ENCODE assay signal across 11 cellular contexts in the genomic region with DNA sequence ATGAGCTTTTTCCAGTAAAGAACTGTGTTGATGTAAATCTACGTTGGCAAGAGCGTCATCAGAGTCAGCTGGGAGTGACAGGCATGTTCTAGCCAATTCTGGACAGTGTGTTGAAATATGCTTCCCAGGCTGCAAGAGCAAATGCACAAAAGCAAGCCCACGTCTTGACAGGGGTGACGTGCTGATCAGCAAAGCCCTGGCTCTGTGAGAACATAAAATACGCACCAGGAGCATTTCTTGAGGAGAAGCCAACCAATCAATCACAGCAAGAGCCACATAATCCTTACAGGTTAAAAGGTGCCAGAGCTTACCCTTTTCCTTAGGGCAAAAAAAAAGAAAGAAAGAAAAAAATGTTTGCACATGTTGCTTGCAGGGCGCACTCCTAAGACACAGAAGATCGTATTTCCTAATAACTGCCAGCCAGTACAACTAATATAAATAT.
A peak's percentile ranks its signal among the peaks of the same experiment; 100 is the strongest.
DNase-seq lines count a peak whose midpoint lies in the region; ATAC-seq and TF ChIP-seq lines count a peak whose summit lies in the region.
"Had no signal": no experiment of that assay in that cellular context is flagged by ENCODE, and none has a peak within 500 bp of the region (broad histone marks: within the 10 kb centered on the region; RNA-seq: fewer than 3 reads in every experiment).

No MANE protein-coding gene starts in this region.

- peak; percentile 66 to 98 (median 92) for TF ChIP-seq EP300 in sigmoid colon (IDR thresholded peaks at IDR 0.05)

- H3K4me1 ChIP-seq in GM23248 (ENCODE audit: insufficient read depth) (peaks cover 29% of the 10 kb centered on the region), RWPE2 (ENCODE audit: insufficient read depth, poor library complexity, severe bottlenecking) (peaks cover 38% of the 10 kb centered on the region), sigmoid colon (peaks cover 0 to 48% (median 35%) of the 10 kb centered on the region in 4 donors)

- H4K20me1 ChIP-seq in GM23248 (ENCODE audit: insufficient read depth) = no peaks in the 10 kb centered on the region

- 2 to 4% methylated on average over 7 of the region's 7 CpGs for WGBS in GM23248 (ENCODE audit: low coverage in 1 of 2, low lambda C conversion rate in 2 of 2, missing lambda C conversion rate in 2 of 2), 2 experiments
- WGBS in sigmoid colon, 2 donors = 78 to 86% methylated on average over 7 of the region's 7 CpGs

- no peaks in the 10 kb centered on the region for H3K27me3 ChIP-seq in GM23248 (replicated peaks; ENCODE audit: insufficient read depth)
- no peaks in the 10 kb centered on the region for H3K27me3 ChIP-seq in RWPE2 (ENCODE audit: insufficient read depth, poor library complexity, severe bottlenecking)
- H3K27me3 ChIP-seq in sigmoid colon = no peaks in the 10 kb centered on the region
- H3K27me3 ChIP-seq: SJCRH30 had no signal

- peak overlapping the region; percentile 65 for H3K27ac ChIP-seq in GM23248
- H3K27ac ChIP-seq in RWPE2 (ENCODE audit: poor library complexity, severe bottlenecking) = peak overlapping the region; percentile 97
- H3K27ac ChIP-seq in sigmoid colon = peak overlapping the region; percentile 59 to 81 (median 70)
- H3K27ac ChIP-seq: SJCRH30 had no signal

- H3K9me3 Mint-ChIP-seq in glutamatergic neuron (ENCODE audit: unreplicated experiment) = no peaks in the 10 kb centered on the region

- H3K9me2 ChIP-seq in GM23248 (ENCODE audit: insufficient read depth) = no peaks in the 10 kb centered on the region

- peak overlapping the region; percentile 35 for H3K27ac Mint-ChIP-seq in glutamatergic neuron (ENCODE audit: unreplicated experiment)

- no peaks in the 10 kb centered on the region for H3K79me2 ChIP-seq in GM23248 (ENCODE audit: insufficient read depth)

- H3K36me3 Mint-ChIP-seq in glutamatergic neuron (ENCODE audit: unreplicated experiment) = no peaks in the 10 kb centered on the region

- H3K36me3 ChIP-seq in GM23248 (ENCODE audit: low read depth) (no peaks in the 10 kb centered on the region), RWPE2 (ENCODE audit: low read depth) (no peaks in the 10 kb centered on the region), sigmoid colon (no peaks in the 10 kb centered on the region)
- H3K36me3 ChIP-seq: SJCRH30 had no signal

- TF ChIP-seq POLR2A in sigmoid colon (IDR thresholded peaks at IDR 0.05) = no peak

- ATAC-seq in RWPE2 (ENCODE audit: low read depth) (peak; percentile 73), GM19463 (IDR thresholded peaks at IDR 0.05; ENCODE audit: unreplicated experiment) (no peak), HG03469 (IDR thresholded peaks at IDR 0.05; ENCODE audit: unreplicated experiment) (no peak), HG03039 (IDR thresholded peaks at IDR 0.05; ENCODE audit: unreplicated experiment) (no peak)
- ATAC-seq: K562 had no signal

- intact Hi-C loops in sigmoid colon (cut with DNase I) = no loop called here

- no peak overlapping the region for H2AFZ ChIP-seq in GM23248

- no peak for TF ChIP-seq CTCF in RWPE2 (IDR thresholded peaks at IDR 0.05; ENCODE audit: poor library complexity, severe bottlenecking)
- no peak for TF ChIP-seq CTCF in glutamatergic neuron (IDR thresholded peaks at IDR 0.05; ENCODE audit: partially characterized antibody, unreplicated experiment)
- no peak for TF ChIP-seq CTCF in sigmoid colon (IDR thresholded peaks at IDR 0.05)

- no peak overlapping the region for H3K4me3 Mint-ChIP-seq in glutamatergic neuron (ENCODE audit: unreplicated experiment)

- peak overlapping the region; percentile 57 for H3K9ac ChIP-seq in GM23248

- H3K4me2 ChIP-seq in GM23248 (ENCODE audit: unreplicated experiment) = peak overlapping the region; percentile 63

- DNase-seq in GM23248 = peak; percentile 86
- peak; percentile 95 for DNase-seq in RWPE2 (ENCODE audit: low spot score)
- no peak for DNase-seq in glutamatergic neuron
- DNase-seq in sigmoid colon = peak; percentile 90
- DNase-seq in NCI-H1092 (lab: John Stamatoyannopoulos, UW) = no peak
- DNase-seq: stimulated activated CD4-positive, alpha-beta T cell treated with anti-CD3 and anti-CD28 coated beads, Interleukin-4, amount 100 ng/mL, for 24 hours had no signal

- H3K4me3 ChIP-seq in GM23248 (peak overlapping the region; percentile 29), RWPE2 (ENCODE audit: severe bottlenecking) (no peak overlapping the region), sigmoid colon (peak overlapping the region in 1 of 4 donors; percentile 3)
- H3K4me3 ChIP-seq: K562, SJCRH30 had no signal

- H3K9me3 ChIP-seq in GM23248 (ENCODE audit: low read depth) (no peaks in the 10 kb centered on the region), RWPE2 (ENCODE audit: severe bottlenecking) (no peaks in the 10 kb centered on the region), sigmoid colon (no peaks in the 10 kb centered on the region)
- H3K9me3 ChIP-seq: SJCRH30 had no signal

- H3F3A ChIP-seq in GM23248 (ENCODE audit: insufficient read depth) = peaks cover 36% of the 10 kb centered on the region

- peaks cover 2% of the 10 kb centered on the region for H3K27me3 Mint-ChIP-seq in glutamatergic neuron (ENCODE audit: unreplicated experiment)

- in situ Hi-C loops in GM23248 (cut with MboI) = no loop called here

- peaks cover 7% of the 10 kb centered on the region for H3K4me1 Mint-ChIP-seq in glutamatergic neuron (ENCODE audit: low read depth, unreplicated experiment)

Comparison
In these comparisons a context has a peak if more than half of its experiments do, and no peak if none do; other contexts are left out.
1. DNase-seq: peak in GM23248 (single experiment), RWPE2 (single experiment) and sigmoid colon (single experiment); none in glutamatergic neuron (single experiment) and NCI-H1092 (single experiment).
2. Peak in every context shown above with its lines, with median percentiles within 50 percentile points of each other: H3K27ac ChIP-seq.